In the genomic region with DNA sequence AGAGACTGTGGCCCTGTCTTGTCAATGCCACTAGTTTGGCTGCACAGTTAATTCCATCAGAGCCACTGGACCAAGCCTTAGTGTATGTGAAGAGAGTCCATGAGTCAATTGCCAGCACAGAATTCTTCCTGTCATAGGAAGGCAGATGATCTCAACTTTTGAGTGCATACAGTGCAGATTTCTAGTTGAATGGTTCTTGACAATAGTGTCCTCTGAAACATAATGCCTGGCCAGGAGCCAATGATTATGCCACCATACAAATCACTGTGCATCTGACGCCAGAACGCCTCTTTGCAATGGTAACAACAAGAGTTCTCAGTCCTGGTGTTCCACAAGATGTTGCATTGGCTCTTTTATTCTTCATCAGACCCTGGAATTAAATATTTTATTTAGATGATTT, we compare ENCODE assay signal across 12 cellular contexts. TPM values are rescaled to one million over a fixed set of nuclear protein-coding genes. Genes with fewer than 3 reads are reported as not detected.
A peak's percentile ranks its signal among the peaks of the same experiment; 100 is the strongest.
DNase-seq lines count a peak whose midpoint lies in the region; ATAC-seq and TF ChIP-seq lines count a peak whose summit lies in the region.
"Had no signal": no experiment of that assay in that cellular context is flagged by ENCODE, and none has a peak within 500 bp of the region (broad histone marks: within the 10 kb centered on the region; RNA-seq: fewer than 3 reads in every experiment).

No MANE protein-coding gene starts in this region.

- no peaks in the 10 kb centered on the region for H3K9me3 ChIP-seq in psoas muscle
- H3K9me3 ChIP-seq: tibial nerve had no signal

- H3K27ac ChIP-seq in psoas muscle, result no peak overlapping the region
- H3K27ac ChIP-seq: 22Rv1, tibial nerve had no signal

- DNase-seq in DMS 273 (lab: John Stamatoyannopoulos, UW; ENCODE audit: unreplicated experiment) (peak; percentile 78), DMS 273 treated with DMSO at 0.1 percent for 48 hours (lab: John Stamatoyannopoulos, UW) (no peak), NCI-H2227 treated with DMSO at 0.1 percent for 48 hours (lab: John Stamatoyannopoulos, UW) (peak; percentile 80), cerebellum (ENCODE audit: low spot score) (peak; percentile 53), psoas muscle (no peak)

- no peaks in the 10 kb centered on the region for H3K36me3 ChIP-seq in psoas muscle (ENCODE audit: insufficient read depth in 1 of 2, low read depth in 1 of 2)
- H3K36me3 ChIP-seq: tibial nerve had no signal

- WGBS in psoas muscle, 3 donors, result 25 to 29% (median 27%) methylated on average over 2 of the region's 2 CpGs

- intact Hi-C loops in psoas muscle (cut with DNase I), result no loop called here

- no peak for TF ChIP-seq CTCF in psoas muscle (IDR thresholded peaks at IDR 0.05)

- H3K27me3 ChIP-seq in psoas muscle (ENCODE audit: insufficient read depth in 3 of 3, low read length in 2 of 3), result peaks cover 0 to 12% (median 1%) of the 10 kb centered on the region in 3 donors

- no peak overlapping the region for H3K4me3 ChIP-seq in psoas muscle
- H3K4me3 ChIP-seq: tibial nerve had no signal

- no peaks in the 10 kb centered on the region for H3K4me1 ChIP-seq in psoas muscle
- H3K4me1 ChIP-seq: tibial nerve had no signal

- ATAC-seq in HG03095 (IDR thresholded peaks at IDR 0.05; ENCODE audit: unreplicated experiment) (peak; percentile 20), psoas muscle (no peak), HG03108 (IDR thresholded peaks at IDR 0.05; ENCODE audit: unreplicated experiment) (no peak), GM19397 (IDR thresholded peaks at IDR 0.05; ENCODE audit: unreplicated experiment) (no peak)
- ATAC-seq: esophagus mucosa had no signal

RNA-seq across cellular contexts. Expression of a gene that starts 7.1 kb away (rescaled TPM):
- total RNA-seq in cerebellum, result 69.3 TPM
- total RNA-seq in psoas muscle, result not detected
- polyA plus RNA-seq in psoas muscle, result not detected
- total RNA-seq: esophagus mucosa, mesothelial cell of epicardium, tibial nerve had no signal

RNA-seq across cellular contexts. Expression of a gene that starts 16.3 kb away (rescaled TPM):
- total RNA-seq in cerebellum (47.5 TPM), psoas muscle (not detected)
- polyA plus RNA-seq in psoas muscle, result not detected
- total RNA-seq: esophagus mucosa, mesothelial cell of epicardium, tibial nerve had no signal

Comparison
In these comparisons a context has a peak if more than half of its experiments do, and no peak if none do; other contexts are left out.
1. DNase-seq: peak in DMS 273 (single experiment), NCI-H2227 treated with DMSO at 0.1 percent for 48 hours (single experiment) and cerebellum (single experiment); none in DMS 273 treated with DMSO at 0.1 percent for 48 hours (single experiment) and psoas muscle (0 of 2).
2. RNA of a gene that starts 7.1 kb away (total RNA-seq): 69.3 TPM in cerebellum (single experiment); not detected in psoas muscle; every median in the first group is over 10 times any median in the second.
3. RNA of a gene that starts 16.3 kb away (total RNA-seq): 47.5 TPM in cerebellum (single experiment); not detected in psoas muscle; every median in the first group is over 10 times any median in the second.